ENCODE assay signal across 25 cellular contexts in genomic region chr18:58547864-58548263, GRCh38.
A peak's percentile ranks its signal among the peaks of the same experiment; 100 is the strongest.
DNase-seq lines count a peak whose midpoint lies in the region; ATAC-seq and TF ChIP-seq lines count a peak whose summit lies in the region.
"Had no signal": no experiment of that assay in that cellular context is flagged by ENCODE, and none has a peak within 500 bp of the region (broad histone marks: within the 10 kb centered on the region; RNA-seq: fewer than 3 reads in every experiment).

No MANE protein-coding gene starts in this region.

- no peak overlapping the region for H3K4me3 Mint-ChIP-seq in activated CD8-positive, alpha-beta T cell treated with anti-CD3 and anti-CD28 coated beads for 36 hours
- H3K4me3 Mint-ChIP-seq in activated CD8-positive, alpha-beta T cell treated with anti-CD3 and anti-CD28 coated beads, Interleukin-2, amount 10 ng/mL, durations not matched to agents 7 days and 5 days: no peak overlapping the region

- H3K9me3 Mint-ChIP-seq in activated CD8-positive, alpha-beta T cell treated with anti-CD3 and anti-CD28 coated beads for 36 hours: no peaks in the 10 kb centered on the region
- H3K9me3 Mint-ChIP-seq in activated CD8-positive, alpha-beta T cell treated with anti-CD3 and anti-CD28 coated beads, Interleukin-2, amount 10 ng/mL, durations not matched to agents 7 days and 5 days (ENCODE audit: insufficient read depth): no peaks in the 10 kb centered on the region

- POLR2A ChIA-PET in activated CD8-positive, alpha-beta T cell treated with anti-CD3 and anti-CD28 coated beads for 36 hours (lab: Charles Lee): no interaction called here
- POLR2A ChIA-PET in activated CD8-positive, alpha-beta T cell treated with anti-CD3 and anti-CD28 coated beads, Interleukin-2, amount 10 ng/mL, durations not matched to agents 7 days and 5 days (lab: Charles Lee): interaction anchor here (0.7 kb wide), 1 partner anchor 123 kb away, joined by 4 read pairs; the partner anchor contains the start of gene MALT1

- no peaks in the 10 kb centered on the region for H3K36me3 Mint-ChIP-seq in activated CD8-positive, alpha-beta T cell treated with anti-CD3 and anti-CD28 coated beads for 36 hours (ENCODE audit: low read depth)
- no peaks in the 10 kb centered on the region for H3K36me3 Mint-ChIP-seq in activated CD8-positive, alpha-beta T cell treated with anti-CD3 and anti-CD28 coated beads, Interleukin-2, amount 10 ng/mL, durations not matched to agents 7 days and 5 days (ENCODE audit: low read depth)

- no peak for DNase-seq in activated CD8-positive, alpha-beta T cell treated with anti-CD3 and anti-CD28 coated beads for 36 hours
- no peak for DNase-seq in activated CD8-positive, alpha-beta T cell treated with anti-CD3 and anti-CD28 coated beads, Interleukin-2, amount 10 ng/mL, durations not matched to agents 7 days and 5 days
- peak; percentile 22 for DNase-seq in stimulated activated CD4-positive, alpha-beta T cell treated with anti-CD3 and anti-CD28 coated beads, Interleukin-4, amount 100 ng/mL, for 24 hours
- no peak for DNase-seq in stimulated activated CD4-positive, alpha-beta T cell treated with anti-CD3 and anti-CD28 coated beads, Interleukin-2, amount 100 ng/mL, for 48 hours
- DNase-seq in colonic mucosa: no peak
- no peak for DNase-seq in GM19238 (ENCODE audit: insufficient read length, low spot score)
- DNase-seq in DMS 273 treated with DMSO at 0.1 percent for 48 hours (lab: John Stamatoyannopoulos, UW): no peak
- no peak for DNase-seq in NOMO-1 treated with DMSO at 0.1 percent for 48 hours (lab: John Stamatoyannopoulos, UW; ENCODE audit: unreplicated experiment)
- DNase-seq: activated CD8-positive, alpha-beta memory T cell treated with anti-CD3 and anti-CD28 coated beads, Interleukin-2, amount 50 U/mL, for 48 hours; head of caudate nucleus; Karpas-422; kidney glomerular epithelial cell; MV-4-11; NCI-H1694 treated with DMSO at 0.1 percent for 48 hours; NCI-H2171 treated with DMSO at 0.1 percent for 48 hours; NCI-H524 treated with DMSO at 0.1 percent for 48 hours; NK-92 treated with Interleukin-12 subunit alpha and Interleukin-12 subunit beta, amount 100 ng/mL, for 24 hours; SIG-M5; stimulated activated CD4-positive, alpha-beta T cell treated with anti-CD3 and anti-CD28 coated beads, Interleukin-1b, Interleukin-23, amount 100 ng/mL, for 48 hours; SW 1271 had no signal

- H3K27ac Mint-ChIP-seq in activated CD8-positive, alpha-beta T cell treated with anti-CD3 and anti-CD28 coated beads for 36 hours: no peak overlapping the region
- H3K27ac Mint-ChIP-seq in activated CD8-positive, alpha-beta T cell treated with anti-CD3 and anti-CD28 coated beads, Interleukin-2, amount 10 ng/mL, durations not matched to agents 7 days and 5 days: no peak overlapping the region
- H3K27ac Mint-ChIP-seq: progenitor cell of endocrine pancreas had no signal

- H3K4me1 ChIP-seq in colonic mucosa: peaks cover 7% of the 10 kb centered on the region

- H3K9ac ChIP-seq in colonic mucosa (ENCODE audit: low read depth in 2 of 2, low read length in 2 of 2): no peak overlapping the region
- H3K9ac ChIP-seq: BLaER1 treated with 17β-estradiol and CSF1 and Interleukin-3, amounts not matched to agents 10 nM and 100 nM had no signal

- CTCF ChIA-PET in activated CD8-positive, alpha-beta T cell treated with anti-CD3 and anti-CD28 coated beads for 36 hours (lab: Charles Lee): interaction anchor here (0.8 to 1.5 kb wide), 2 partner anchors 145 to 216 kb away, joined by 3 read pairs; no protein-coding TSS in a partner anchor
- CTCF ChIA-PET in activated CD8-positive, alpha-beta T cell treated with anti-CD3 and anti-CD28 coated beads, Interleukin-2, amount 10 ng/mL, durations not matched to agents 7 days and 5 days (lab: Charles Lee): no interaction called here

- TF ChIP-seq CTCF in activated CD8-positive, alpha-beta T cell treated with anti-CD3 and anti-CD28 coated beads for 36 hours (IDR thresholded peaks at IDR 0.05): no peak
- no peak for TF ChIP-seq CTCF in colonic mucosa (IDR thresholded peaks at IDR 0.05)

- ATAC-seq in activated CD8-positive, alpha-beta T cell treated with anti-CD3 and anti-CD28 coated beads for 36 hours: peak; percentile 29
- ATAC-seq in activated CD8-positive, alpha-beta T cell treated with anti-CD3 and anti-CD28 coated beads, Interleukin-2, amount 10 ng/mL, durations not matched to agents 7 days and 5 days: no peak
- ATAC-seq: Panc1 had no signal

- H3K9me3 ChIP-seq in colonic mucosa: no peaks in the 10 kb centered on the region
- H3K9me3 ChIP-seq: neutrophil had no signal

- intact Hi-C loops in activated CD8-positive, alpha-beta T cell treated with anti-CD3 and anti-CD28 coated beads for 36 hours (cut with micrococcal nuclease): loop anchor here (2.0 kb wide), 1 partner anchor 149 kb away; no protein-coding TSS in a partner anchor
- intact Hi-C loops in colonic mucosa (cut with DNase I): no loop called here

- peak overlapping the region; percentile 13 for H3K27ac ChIP-seq in colonic mucosa
- H3K27ac ChIP-seq: BLaER1 treated with 17β-estradiol and CSF1 and Interleukin-3, amounts not matched to agents 10 nM and 100 nM; neutrophil had no signal

- peaks cover 59% of the 10 kb centered on the region for H3K4me1 Mint-ChIP-seq in activated CD8-positive, alpha-beta T cell treated with anti-CD3 and anti-CD28 coated beads for 36 hours (ENCODE audit: low read depth)
- H3K4me1 Mint-ChIP-seq in activated CD8-positive, alpha-beta T cell treated with anti-CD3 and anti-CD28 coated beads, Interleukin-2, amount 10 ng/mL, durations not matched to agents 7 days and 5 days (ENCODE audit: low read depth): peaks cover 19% of the 10 kb centered on the region

- no peaks in the 10 kb centered on the region for H3K27me3 ChIP-seq in colonic mucosa
- H3K27me3 ChIP-seq: BLaER1 treated with 17β-estradiol and CSF1 and Interleukin-3, amounts not matched to agents 10 nM and 100 nM had no signal

- H3K27me3 Mint-ChIP-seq in activated CD8-positive, alpha-beta T cell treated with anti-CD3 and anti-CD28 coated beads for 36 hours: no peaks in the 10 kb centered on the region
- H3K27me3 Mint-ChIP-seq in activated CD8-positive, alpha-beta T cell treated with anti-CD3 and anti-CD28 coated beads, Interleukin-2, amount 10 ng/mL, durations not matched to agents 7 days and 5 days (ENCODE audit: low read depth): peaks cover 3% of the 10 kb centered on the region

- no peaks in the 10 kb centered on the region for H3K36me3 ChIP-seq in colonic mucosa
- H3K36me3 ChIP-seq: BLaER1 treated with 17β-estradiol and CSF1 and Interleukin-3, amounts not matched to agents 10 nM and 100 nM; neutrophil had no signal

- H3K4me3 ChIP-seq in colonic mucosa: no peak overlapping the region
- H3K4me3 ChIP-seq: BLaER1 treated with 17β-estradiol and CSF1 and Interleukin-3, amounts not matched to agents 10 nM and 100 nM; skin epidermis had no signal
